Comparison of ENCODE assay signal across 8 cellular contexts in genomic region chr7:150356265-150356897, GRCh38. TPM values are rescaled to one million over a fixed set of nuclear protein-coding genes. Genes with fewer than 3 reads are reported as not detected.
A peak's percentile ranks its signal among the peaks of the same experiment; 100 is the strongest.
DNase-seq lines count a peak whose midpoint lies in the region; ATAC-seq, FAIRE-seq and TF ChIP-seq lines count a peak whose summit lies in the region.

No MANE protein-coding gene starts in this region.

- POLR2A ChIA-PET in PC-3 (lab: Charles Lee; ENCODE audit: unreplicated experiment): interaction anchor here (0.5 kb wide), 1 partner anchor 13 kb away, joined by 3 read pairs; no protein-coding TSS in a partner anchor

- DNase-seq in COLO829 (ENCODE audit: low spot score) (peak; percentile 57), GM18507 (ENCODE audit: extremely low spot score, insufficient read length, low read depth) (no peak), PC-3 (peak; percentile 47), epithelial cell of esophagus (ENCODE audit: low read depth) (peak; percentile 31), psoas muscle (no peak)

- H3F3A ChIP-seq in PC-3 (ENCODE audit: low read length, unreplicated experiment): no peaks in the 10 kb centered on the region

- no peak overlapping the region for H3K4me3 ChIP-seq in PC-3 (ENCODE audit: low read length)
- H3K4me3 ChIP-seq in epithelial cell of esophagus (ENCODE audit: low read length): no peak overlapping the region
- H3K4me3 ChIP-seq in psoas muscle: no peak overlapping the region

- H3K4me2 ChIP-seq in PC-3 (ENCODE audit: low read length): no peak overlapping the region

- CTCF ChIA-PET in PC-3 (lab: Charles Lee): interaction anchor here (0.5 kb wide), 2 partner anchors 13 to 21 kb away, joined by 3 read pairs; no protein-coding TSS in a partner anchor

- H4K20me1 ChIP-seq in PC-3 (ENCODE audit: low read length): no peaks in the 10 kb centered on the region

- H3K27ac ChIP-seq in PC-3 (ENCODE audit: low read length) (no peak overlapping the region), psoas muscle (no peak overlapping the region)

- H3K4me1 ChIP-seq in PC-3 (ENCODE audit: insufficient read depth, low read length): 0 out of 2 replicates have a peak, but pooled peaks cover 10% of the 10 kb centered on the region
- H3K4me1 ChIP-seq in psoas muscle: peaks cover 5% of the 10 kb centered on the region

- H3K9me3 ChIP-seq in PC-3 (ENCODE audit: low read length): no peaks in the 10 kb centered on the region
- no peaks in the 10 kb centered on the region for H3K9me3 ChIP-seq in psoas muscle

- no peaks in the 10 kb centered on the region for H3K79me2 ChIP-seq in PC-3 (ENCODE audit: low read length)

- no TSS peak for BruUV-seq in PC-3 (replicated peaks; lab: Mats Ljungman, UMichigan)

- no peaks in the 10 kb centered on the region for H3K27me3 ChIP-seq in PC-3 (ENCODE audit: low read length)
- H3K27me3 ChIP-seq in psoas muscle (ENCODE audit: insufficient read depth in 3 of 3, low read length in 2 of 3): no peaks in the 10 kb centered on the region

- no peaks in the 10 kb centered on the region for H3K9me2 ChIP-seq in PC-3 (replicated peaks; ENCODE audit: low read length)

- peak; percentile 5 for FAIRE-seq in GM18507 (lab: Jason Lieb, UNC)

- peak overlapping the region; percentile 29; the same call in 1 of the 2 replicates for H2AFZ ChIP-seq in PC-3 (ENCODE audit: low read length)

- WGBS in psoas muscle, 3 donors: 28 to 38% (median 33%) methylated on average over 6 of the region's 6 CpGs

- TF ChIP-seq CTCF in PC-3 (conservative IDR thresholded peaks at IDR 0.05; ENCODE audit: low read depth, low read length) (peak; percentile 71), epithelial cell of esophagus (IDR thresholded peaks at IDR 0.05; ENCODE audit: insufficient read depth, low read depth, low read length, missing control alignments) (peak; percentile 69), psoas muscle (IDR thresholded peaks at IDR 0.05) (peak; percentile 67)

- H3K9ac ChIP-seq in PC-3 (ENCODE audit: low read length): no peak overlapping the region

- intact Hi-C loops in PC-3 (cut with micrococcal nuclease) (loop anchor here (1.0 kb wide), 2 partner anchors 22 to 65 kb away; no protein-coding TSS in a partner anchor), psoas muscle (cut with DNase I) (loop anchor here in 1 of 2 donors (2.0 kb wide), 1 partner anchor 64 kb away; no protein-coding TSS in a partner anchor)

- ATAC-seq in PC-3 (no peak), psoas muscle (peak in 2 of 4 donors; percentile 59 to 63), HG02852 (IDR thresholded peaks at IDR 0.05; ENCODE audit: unreplicated experiment) (no peak), HG03025 (IDR thresholded peaks at IDR 0.05; ENCODE audit: low FRiP score, unreplicated experiment) (no peak), HG02623 (IDR thresholded peaks at IDR 0.05; ENCODE audit: unreplicated experiment) (no peak)

- no peaks in the 10 kb centered on the region for H3K36me3 ChIP-seq in PC-3 (ENCODE audit: low read depth, low read length)
- H3K36me3 ChIP-seq in psoas muscle (ENCODE audit: insufficient read depth in 1 of 2, low read depth in 1 of 2): no peaks in the 10 kb centered on the region

RNA-seq across cellular contexts. Expression of gene REPIN1, which starts 12.2 kb away (rescaled TPM):
- total RNA-seq in PC-3 (2014; rRNA removed) (124 and 153 TPM in 2 replicates), psoas muscle (100 to 1,000 TPM; 112 to 212 (median 137) TPM)
- polyA plus RNA-seq in psoas muscle: 100 to 1,000 TPM in 1 of 3 donors, 10 to 100 TPM in 2; 80.2 to 133 (median 83.2) TPM

RNA-seq across cellular contexts. Expression of gene RARRES2, which starts 15.0 kb away (rescaled TPM):
- total RNA-seq in PC-3 (2014; rRNA removed) (1.6 TPM in 1 of 2 replicates, not detected in the other), psoas muscle (10 to 100 TPM in 2 of 4 donors, 1 to 10 TPM in 2; 4.1 to 17.9 (median 8.7) TPM)
- polyA plus RNA-seq in psoas muscle: 1 to 10 TPM; 6.3 to 7.7 (median 7.3) TPM

RNA-seq across cellular contexts. Expression of gene ZNF775, which starts 22.7 kb away (rescaled TPM):
- total RNA-seq in PC-3 (2014; rRNA removed) (3.7 and 4.7 TPM in 2 replicates), psoas muscle (1 to 10 TPM; 1.6 to 3.2 (median 2.8) TPM)
- polyA plus RNA-seq in psoas muscle: 1 to 10 TPM; 2.6 to 3.8 (median 3.7) TPM

RNA-seq across cellular contexts. Expression of gene ACTR3C, which starts 33.0 kb away (rescaled TPM):
- total RNA-seq in PC-3 (2014; rRNA removed) (7.8 and 10.8 TPM in 2 replicates), psoas muscle (1 to 10 TPM in 3 of 4 donors, under 1 TPM in 1; 0.71 to 3.3 (median 3.0) TPM)
- polyA plus RNA-seq in psoas muscle: 1 to 10 TPM; 1.3 to 3.7 (median 1.4) TPM

RNA-seq across cellular contexts. Expression of gene LRRC61, which starts 33.2 kb away (rescaled TPM):
- total RNA-seq in PC-3 (2014; rRNA removed): 15.1 and 16.4 TPM in 2 replicates
- total RNA-seq in psoas muscle: 1 to 10 TPM in 3 of 4 donors, under 1 TPM in 1; 0.88 to 4.4 (median 2.6) TPM
- polyA plus RNA-seq in psoas muscle: 1 to 10 TPM; 2.0 to 3.8 (median 3.3) TPM

Comparison
In these comparisons a context has a peak if more than half of its experiments do, and no peak if none do; other contexts are left out.
1. DNase-seq: peak in COLO829 (single experiment), PC-3 (single experiment) and epithelial cell of esophagus (single experiment); none in GM18507 (single experiment) and psoas muscle (0 of 2).
2. Peak in every context shown above with its lines, with median percentiles within 50 percentile points of each other: CTCF ChIP-seq.